In genomic region chr1:30670195-30671060, GRCh38 we compare ENCODE assay signal across 1 cellular context.
TF ChIP-seq lines count a peak whose summit lies in the region.

No MANE protein-coding gene starts in this region.

TF ChIP-seq in HEK293T, 16 proteins besides CTCF, POLR2A, EP300 and RAD21 (continued from another document):
- TF ChIP-seq PKNOX1 (IDR thresholded peaks at IDR 0.05): no peak
- no peak for TF ChIP-seq LEF1 (IDR thresholded peaks at IDR 0.05; ENCODE audit: borderline replicate concordance)
- no peak for TF ChIP-seq FOXK2 (IDR thresholded peaks at IDR 0.05)
- no peak for TF ChIP-seq FOXA1 (IDR thresholded peaks at IDR 0.05)
- TF ChIP-seq L3MBTL2 (conservative IDR thresholded peaks at IDR 0.05): no peak
- no peak for TF ChIP-seq CTBP1 (IDR thresholded peaks at IDR 0.05; ENCODE audit: borderline replicate concordance)
- no peak for TF ChIP-seq HDGF (IDR thresholded peaks at IDR 0.05; ENCODE audit: borderline replicate concordance)
